11 cellular contexts compared by ENCODE assay signal in genomic region chr7:25820432-25821040, GRCh38.
DNase-seq lines count a peak whose midpoint lies in the region; ATAC-seq and TF ChIP-seq lines count a peak whose summit lies in the region.
"Had no signal": no experiment of that assay in that cellular context is flagged by ENCODE, and none has a peak within 500 bp of the region (broad histone marks: within the 10 kb centered on the region; RNA-seq: fewer than 3 reads in every experiment).

No MANE protein-coding gene starts in this region.

- no peak for ATAC-seq in HG03469 (IDR thresholded peaks at IDR 0.05; ENCODE audit: unreplicated experiment)

- DNase-seq in ACHN (peak; percentile 28), GM10266 (ENCODE audit: extremely low spot score) (peak; percentile 31), NCI-H69 (lab: John Stamatoyannopoulos, UW) (peak; percentile 19), fibroblast of pulmonary artery (ENCODE audit: low read depth) (no peak), C1 segment of cervical spinal cord (lab: John Stamatoyannopoulos, UW) (no peak), NCI-H526 (lab: John Stamatoyannopoulos, UW) (no peak), NCI-H1436 treated with DMSO at 0.1 percent for 48 hours (lab: John Stamatoyannopoulos, UW) (no peak)
- DNase-seq: activated CD8-positive, alpha-beta memory T cell treated with anti-CD3 and anti-CD28 coated beads, Interleukin-2, amount 50 U/mL, for 4 hours; naive B cell; NCI-H524 had no signal

- in situ Hi-C loops in ACHN (cut with HindIII; ENCODE audit: low pct_ligation_motif_present, low pct_unique_long_range_greater_than_20kb, low sequenced_read_pairs) = no loop called here

- H3K4me3 ChIP-seq in fibroblast of pulmonary artery (replicated peaks; ENCODE audit: low read depth, low read length) = no peak overlapping the region

- peak; percentile 45 for TF ChIP-seq CTCF in GM10266 (IDR thresholded peaks at IDR 0.05; ENCODE audit: control insufficient read depth, insufficient read depth, low read depth, missing control alignments)
- TF ChIP-seq CTCF in fibroblast of pulmonary artery (IDR thresholded peaks at IDR 0.05; ENCODE audit: low read length, missing control alignments) = peak; percentile 45

Comparison
In these comparisons a context has a peak if more than half of its experiments do, and no peak if none do; other contexts are left out.
1. DNase-seq: peak in ACHN (single experiment), GM10266 (single experiment) and NCI-H69 (single experiment); none in fibroblast of pulmonary artery (single experiment), C1 segment of cervical spinal cord (0 of 14), NCI-H526 (0 of 2) and NCI-H1436 treated with DMSO at 0.1 percent for 48 hours (single experiment).